20 cellular contexts compared by ENCODE assay signal in the genomic region with DNA sequence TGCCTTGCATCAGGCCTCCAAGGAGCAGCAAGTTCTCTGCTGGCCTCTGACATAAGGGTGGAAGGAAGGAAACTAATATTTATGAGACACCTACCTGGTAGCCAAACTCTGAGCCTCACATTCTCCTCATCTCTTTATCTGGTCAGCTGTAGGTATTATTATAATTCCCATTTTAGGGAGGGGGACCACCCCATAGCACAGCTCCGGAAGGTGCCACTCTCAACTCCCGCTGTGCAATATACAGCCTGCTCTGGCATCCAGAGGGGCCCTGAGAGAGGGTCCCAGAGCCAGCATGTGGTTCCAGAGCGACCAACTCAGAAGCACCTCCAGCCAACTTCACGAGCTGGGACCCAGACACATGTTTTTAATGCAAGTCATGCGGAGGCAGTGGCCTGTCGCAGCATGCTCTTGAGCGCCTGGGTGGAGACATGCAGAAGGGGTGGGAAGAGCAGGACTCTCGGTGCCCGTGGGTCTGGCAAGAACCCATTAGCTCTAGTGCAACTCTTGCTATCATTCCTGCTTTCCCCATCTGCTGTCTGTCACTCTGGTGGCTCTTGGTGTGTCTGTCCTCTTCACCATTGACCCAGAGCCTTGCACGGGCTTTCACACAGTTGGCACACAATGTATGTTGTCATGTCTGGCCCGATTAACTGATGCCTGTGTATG. TPM values are rescaled to one million over a fixed set of nuclear protein-coding genes. Genes with fewer than 3 reads are reported as not detected.
DNase-seq lines count a peak whose midpoint lies in the region; ATAC-seq and TF ChIP-seq lines count a peak whose summit lies in the region.
"Had no signal": no experiment of that assay in that cellular context is flagged by ENCODE, and none has a peak within 500 bp of the region (broad histone marks: within the 10 kb centered on the region; RNA-seq: fewer than 3 reads in every experiment).

No MANE protein-coding gene starts in this region.

- TF ChIP-seq CTCF in endothelial cell (IDR thresholded peaks at IDR 0.05; ENCODE audit: unreplicated experiment): no peak
- TF ChIP-seq CTCF in suprapubic skin (IDR thresholded peaks at IDR 0.05): no peak

- H3K4me3 Mint-ChIP-seq in endothelial cell (ENCODE audit: unreplicated experiment): peak overlapping the region; percentile 37
- H3K4me3 Mint-ChIP-seq: CD4-positive, CD25-positive, alpha-beta regulatory T cell; T-helper 2 cell treated with Interferon-gamma antibody and Interleukin-4, amounts not matched to agents 5 μg/mL and 100 μg/mL, for 36 hours had no signal

- H3K4me1 ChIP-seq in suprapubic skin: peaks cover 49% of the 10 kb centered on the region

- peak overlapping the region; percentile 10 for H3K4me3 ChIP-seq in suprapubic skin
- H3K4me3 ChIP-seq: stomach had no signal

- peak overlapping the region; percentile 85 for H3K27ac ChIP-seq in suprapubic skin
- H3K27ac ChIP-seq: brain microvascular endothelial cell had no signal

- ATAC-seq in left lobe of liver: peak; percentile 13
- ATAC-seq: activated naive CD4-positive, alpha-beta T cell treated with anti-CD3 and anti-CD28 coated beads, Interleukin-2, amount 50 U/mL, for 72 hours had no signal

- no peak for TF ChIP-seq EP300 in suprapubic skin (IDR thresholded peaks at IDR 0.05)

- H3K27me3 ChIP-seq in suprapubic skin: no peaks in the 10 kb centered on the region
- H3K27me3 ChIP-seq: brain microvascular endothelial cell, stomach had no signal

- H3K36me3 Mint-ChIP-seq in endothelial cell (ENCODE audit: low read depth, unreplicated experiment): no peaks in the 10 kb centered on the region
- H3K36me3 Mint-ChIP-seq: activated naive CD4-positive, alpha-beta T cell treated with anti-CD3 and anti-CD28 coated beads, Interleukin-2, amount 50 U/mL, for 72 hours; CD4-positive, CD25-positive, alpha-beta regulatory T cell had no signal

- no peaks in the 10 kb centered on the region for H3K9me3 ChIP-seq in suprapubic skin
- H3K9me3 ChIP-seq: stomach had no signal

- H3K27ac Mint-ChIP-seq in endothelial cell (ENCODE audit: unreplicated experiment): peak overlapping the region; percentile 100
- H3K27ac Mint-ChIP-seq: activated naive CD4-positive, alpha-beta T cell treated with anti-CD3 and anti-CD28 coated beads, Interleukin-2, amount 50 U/mL, for 72 hours; CD4-positive, CD25-positive, alpha-beta regulatory T cell; T-helper 2 cell treated with Interferon-gamma antibody and Interleukin-4, amounts not matched to agents 5 μg/mL and 100 μg/mL, for 36 hours had no signal

- 30% methylated on average over 10 of the region's 11 CpGs for WGBS in suprapubic skin

- peaks cover 3% of the 10 kb centered on the region for H3K27me3 Mint-ChIP-seq in endothelial cell (ENCODE audit: unreplicated experiment)

- no peaks in the 10 kb centered on the region for H3K36me3 ChIP-seq in suprapubic skin
- H3K36me3 ChIP-seq: brain microvascular endothelial cell, stomach had no signal

- H3K4me1 Mint-ChIP-seq in endothelial cell (ENCODE audit: unreplicated experiment): peaks cover 53% of the 10 kb centered on the region
- H3K4me1 Mint-ChIP-seq: CD4-positive, CD25-positive, alpha-beta regulatory T cell had no signal

- H3K9me3 Mint-ChIP-seq in endothelial cell (ENCODE audit: unreplicated experiment): no peaks in the 10 kb centered on the region
- H3K9me3 Mint-ChIP-seq: activated naive CD4-positive, alpha-beta T cell treated with anti-CD3 and anti-CD28 coated beads, Interleukin-2, amount 50 U/mL, for 72 hours; CD4-positive, CD25-positive, alpha-beta regulatory T cell; T-helper 2 cell treated with Interferon-gamma antibody and Interleukin-4, amounts not matched to agents 5 μg/mL and 100 μg/mL, for 36 hours had no signal

- DNase-seq in NCI-H1694 (lab: John Stamatoyannopoulos, UW) (peak; percentile 10), NCI-H1694 treated with DMSO at 0.1 percent for 48 hours (lab: John Stamatoyannopoulos, UW) (no peak), endothelial cell (ENCODE audit: low spot score) (no peak), left lobe of liver (ENCODE audit: low spot score) (no peak), suprapubic skin (ENCODE audit: low spot score in 2 of 2) (no peak), NCI-H2081 (lab: John Stamatoyannopoulos, UW) (no peak), NCI-H2107 treated with DMSO at 0.1 percent for 48 hours (lab: John Stamatoyannopoulos, UW; ENCODE audit: unreplicated experiment) (no peak), cortex of kidney (lab: John Stamatoyannopoulos, UW) (no peak)
- DNase-seq: 8988T; activated CD4-positive, alpha-beta T cell treated with anti-CD3 and anti-CD28 coated beads for 4 hours; brain microvascular endothelial cell; CD4-positive, CD25-positive, alpha-beta regulatory T cell; Kasumi-1; stimulated activated CD4-positive, alpha-beta T cell treated with anti-CD3 and anti-CD28 coated beads, Interleukin-12 subunit alpha, Interleukin-12 subunit beta, amount 100 ng/mL, for 4 hours had no signal

- TF ChIP-seq POLR2A in suprapubic skin (IDR thresholded peaks at IDR 0.05): no peak

RNA-seq across cellular contexts. Expression of a gene that starts 15.0 kb away (rescaled TPM):
- total RNA-seq in endothelial cell (ENCODE audit: unreplicated experiment) (11.2 TPM), left lobe of liver (not detected), suprapubic skin (not detected)
- total RNA-seq: activated naive CD4-positive, alpha-beta T cell treated with anti-CD3 and anti-CD28 coated beads, Interleukin-2, amount 50 U/mL, for 72 hours; CD4-positive, CD25-positive, alpha-beta regulatory T cell; fibroblast of villous mesenchyme; osteocyte; RPMI7951; stomach had no signal

RNA-seq across cellular contexts. Expression of a gene that starts 21.6 kb away (rescaled TPM):
- 142 TPM for total RNA-seq in endothelial cell (ENCODE audit: unreplicated experiment)
- total RNA-seq in left lobe of liver: 37.5 TPM
- total RNA-seq in suprapubic skin: 100 to 1,000 TPM in 1 of 4 donors, 10 to 100 TPM in 3; 61.7 to 133 (median 75.3) TPM

RNA-seq across cellular contexts. Expression of a gene that starts 43.2 kb away (rescaled TPM):
- total RNA-seq in endothelial cell (ENCODE audit: unreplicated experiment) (2.3 TPM), left lobe of liver (0.18 TPM), suprapubic skin (1 to 10 TPM in 2 of 4 donors, under 1 TPM in 2; 0.45 to 2.5 (median 1.2) TPM)
- total RNA-seq: CD4-positive, CD25-positive, alpha-beta regulatory T cell; fibroblast of villous mesenchyme; osteocyte; RPMI7951 had no signal

RNA-seq across cellular contexts. Expression of a gene that starts 45.1 kb away (rescaled TPM):
- total RNA-seq in endothelial cell (ENCODE audit: unreplicated experiment) (962 TPM), left lobe of liver (187 TPM), suprapubic skin (100 to 1,000 TPM; 450 to 830 (median 678) TPM)

RNA-seq across cellular contexts. Expression of a gene that starts 55.6 kb away (rescaled TPM):
- total RNA-seq in endothelial cell (ENCODE audit: unreplicated experiment): 31.8 TPM
- 18.4 TPM for total RNA-seq in left lobe of liver
- total RNA-seq in suprapubic skin: 10 to 100 TPM; 26.2 to 38.5 (median 30.9) TPM

Comparison
In these comparisons a context has a peak if more than half of its experiments do, and no peak if none do; other contexts are left out.
1. RNA of a gene that starts 15.0 kb away (total RNA-seq): 11.2 TPM in endothelial cell (single experiment); not detected in left lobe of liver (single experiment) and not detected in suprapubic skin; every median in the first group is over 10 times any median in the second.